ENCODE assay signal across 8 cellular contexts in the genomic region with DNA sequence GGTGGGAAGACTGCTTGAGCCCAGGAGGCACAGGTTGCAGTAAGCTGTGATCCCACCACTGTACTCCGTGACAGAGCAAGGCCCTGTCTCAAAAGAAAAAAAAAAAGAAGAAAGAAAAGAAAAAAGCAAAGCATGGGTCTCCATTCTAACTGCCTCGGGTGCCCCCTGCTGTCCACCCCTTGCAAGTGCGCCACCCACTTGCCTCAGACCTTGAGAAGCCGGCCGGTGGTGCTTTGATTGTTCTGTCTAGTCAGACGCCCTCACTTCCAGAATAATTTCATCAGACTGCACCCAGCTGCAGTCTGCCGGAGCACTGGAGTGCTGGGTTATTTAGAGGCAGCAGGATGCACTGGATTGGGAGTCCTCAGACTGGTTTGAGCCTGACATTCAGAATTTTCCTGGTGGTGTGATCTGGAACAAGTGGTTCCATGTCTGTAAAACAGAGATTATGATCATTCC. TPM values are rescaled to one million over a fixed set of nuclear protein-coding genes. Genes with fewer than 3 reads are reported as not detected.
DNase-seq lines count a peak whose midpoint lies in the region; ATAC-seq and TF ChIP-seq lines count a peak whose summit lies in the region.

No MANE protein-coding gene starts in this region.

- H3K4me3 Mint-ChIP-seq in activated T-helper 2 cell treated with anti-CD3 and anti-CD28 coated beads, Interferon-gamma antibody, Interleukin-2, Interleukin-4, amounts not matched to agents 10 μg/mL and 5 μg/mL and 100 μg/mL, durations not matched to agents 14 hours and 24 hours and 36 hours (ENCODE audit: low read depth) = no peak overlapping the region
- no peak overlapping the region for H3K4me3 Mint-ChIP-seq in osteocyte (ENCODE audit: unreplicated experiment)

- DNase-seq in GF-D8 (lab: John Stamatoyannopoulos, UW) (peak; percentile 49), MM.1S (peak; percentile 74), RWPE2 (ENCODE audit: low spot score) (peak; percentile 89), foreskin fibroblast (peak; percentile 60 to 87), osteocyte (ENCODE audit: extremely low spot score, unreplicated experiment) (peak; percentile 92), thyroid gland (peak; percentile 80 to 82)
- peak; percentile 63 for DNase-seq in activated T-helper 2 cell treated with anti-CD3 and anti-CD28 coated beads, Interferon-gamma antibody, Interleukin-2, Interleukin-4, amounts not matched to agents 10 μg/mL and 5 μg/mL and 100 μg/mL, durations not matched to agents 14 hours and 24 hours and 36 hours (ENCODE audit: low spot score)

- ATAC-seq in RWPE2 (ENCODE audit: low read depth) (peak; percentile 77), GM18858 (IDR thresholded peaks at IDR 0.05; ENCODE audit: unreplicated experiment) (no peak)

- no peak overlapping the region for H3K9ac ChIP-seq in MM.1S (ENCODE audit: low read length)

- H3K36me3 Mint-ChIP-seq in activated T-helper 2 cell treated with anti-CD3 and anti-CD28 coated beads, Interferon-gamma antibody, Interleukin-2, Interleukin-4, amounts not matched to agents 10 μg/mL and 5 μg/mL and 100 μg/mL, durations not matched to agents 14 hours and 24 hours and 36 hours (ENCODE audit: low read depth) = no peaks in the 10 kb centered on the region
- H3K36me3 Mint-ChIP-seq in osteocyte (ENCODE audit: unreplicated experiment) = no peaks in the 10 kb centered on the region

- TF ChIP-seq CTCF in MM.1S (IDR thresholded peaks at IDR 0.05; ENCODE audit: low read length) (peak; percentile 85), RWPE2 (IDR thresholded peaks at IDR 0.05; ENCODE audit: poor library complexity, severe bottlenecking) (peak; percentile 100), foreskin fibroblast (IDR thresholded peaks at IDR 0.05; ENCODE audit: low read depth, low read length) (peak; percentile 96), osteocyte (IDR thresholded peaks at IDR 0.05) (peak; percentile 93), thyroid gland (IDR thresholded peaks at IDR 0.05) (peak; percentile 60 to 93 (median 77))

- H3K4me3 ChIP-seq in MM.1S (ENCODE audit: low read length) (no peak overlapping the region), RWPE2 (ENCODE audit: severe bottlenecking) (no peak overlapping the region), foreskin fibroblast (ENCODE audit: low read depth in 1 of 2, low read length in 2 of 2) (no peak overlapping the region), thyroid gland (replicated peaks in 1 of 3) (no peak overlapping the region)

- peaks cover 2% of the 10 kb centered on the region for H3K4me1 Mint-ChIP-seq in activated T-helper 2 cell treated with anti-CD3 and anti-CD28 coated beads, Interferon-gamma antibody, Interleukin-2, Interleukin-4, amounts not matched to agents 10 μg/mL and 5 μg/mL and 100 μg/mL, durations not matched to agents 14 hours and 24 hours and 36 hours (ENCODE audit: low read depth)
- H3K4me1 Mint-ChIP-seq in osteocyte (ENCODE audit: unreplicated experiment) = no peaks in the 10 kb centered on the region

- H3K27ac Mint-ChIP-seq in activated T-helper 2 cell treated with anti-CD3 and anti-CD28 coated beads, Interferon-gamma antibody, Interleukin-2, Interleukin-4, amounts not matched to agents 10 μg/mL and 5 μg/mL and 100 μg/mL, durations not matched to agents 14 hours and 24 hours and 36 hours = no peak overlapping the region
- no peak overlapping the region for H3K27ac Mint-ChIP-seq in osteocyte (ENCODE audit: unreplicated experiment)

- no peaks in the 10 kb centered on the region for H3K79me2 ChIP-seq in MM.1S (ENCODE audit: low read length)

- H3K9me2 ChIP-seq in MM.1S (replicated peaks; ENCODE audit: insufficient read depth, low read length) = no peaks in the 10 kb centered on the region

- H3K9me3 ChIP-seq in MM.1S (replicated peaks; ENCODE audit: insufficient read depth, low read length) (no peaks in the 10 kb centered on the region), RWPE2 (ENCODE audit: severe bottlenecking) (no peaks in the 10 kb centered on the region), thyroid gland (no peaks in the 10 kb centered on the region)

- H3K27ac ChIP-seq in MM.1S (ENCODE audit: low read length) = no peak overlapping the region
- no peak overlapping the region for H3K27ac ChIP-seq in RWPE2 (ENCODE audit: poor library complexity, severe bottlenecking)
- no peak overlapping the region for H3K27ac ChIP-seq in thyroid gland

- H3K27me3 Mint-ChIP-seq in activated T-helper 2 cell treated with anti-CD3 and anti-CD28 coated beads, Interferon-gamma antibody, Interleukin-2, Interleukin-4, amounts not matched to agents 10 μg/mL and 5 μg/mL and 100 μg/mL, durations not matched to agents 14 hours and 24 hours and 36 hours (ENCODE audit: low read depth) = peaks cover 19% of the 10 kb centered on the region
- peaks cover 30% of the 10 kb centered on the region for H3K27me3 Mint-ChIP-seq in osteocyte (ENCODE audit: unreplicated experiment)

- no peak overlapping the region for H2AFZ ChIP-seq in MM.1S (ENCODE audit: low read length)

- H3K4me2 ChIP-seq in MM.1S (ENCODE audit: low read depth, low read length) = no peak overlapping the region

- H3K36me3 ChIP-seq in MM.1S (replicated peaks; ENCODE audit: insufficient read depth, low read length) (no peaks in the 10 kb centered on the region), RWPE2 (ENCODE audit: low read depth) (no peaks in the 10 kb centered on the region), thyroid gland (no peaks in the 10 kb centered on the region)

- no peaks in the 10 kb centered on the region for H3K9me3 Mint-ChIP-seq in activated T-helper 2 cell treated with anti-CD3 and anti-CD28 coated beads, Interferon-gamma antibody, Interleukin-2, Interleukin-4, amounts not matched to agents 10 μg/mL and 5 μg/mL and 100 μg/mL, durations not matched to agents 14 hours and 24 hours and 36 hours
- no peaks in the 10 kb centered on the region for H3K9me3 Mint-ChIP-seq in osteocyte (ENCODE audit: unreplicated experiment)

- WGBS in thyroid gland, 2 donors = 3 to 4% methylated on average over 7 of the region's 7 CpGs

- H4K20me1 ChIP-seq in MM.1S (ENCODE audit: insufficient read depth, low read length) = no peaks in the 10 kb centered on the region

- H3K4me1 ChIP-seq in MM.1S (ENCODE audit: low read length) (no peaks in the 10 kb centered on the region), RWPE2 (ENCODE audit: insufficient read depth, poor library complexity, severe bottlenecking) (no peaks in the 10 kb centered on the region), thyroid gland (no peaks in the 10 kb centered on the region)

- intact Hi-C loops in activated T-helper 2 cell treated with anti-CD3 and anti-CD28 coated beads, Interferon-gamma antibody, Interleukin-2, Interleukin-4, amounts not matched to agents 10 μg/mL and 5 μg/mL and 100 μg/mL, durations not matched to agents 14 hours and 24 hours and 36 hours (cut with micrococcal nuclease) = loop anchor here (2.0 to 10.0 kb wide), 3 partner anchors 57 to 269 kb away; no protein-coding TSS in a partner anchor
- intact Hi-C loops in thyroid gland (cut with DNase I) = loop anchor here (10.0 kb wide), 1 partner anchor 267 kb away; no protein-coding TSS in a partner anchor

- no peaks in the 10 kb centered on the region for H3F3A ChIP-seq in MM.1S (ENCODE audit: insufficient read depth, low read length)

- peaks cover 11% of the 10 kb centered on the region; the same call in 1 of the 2 replicates for H3K27me3 ChIP-seq in MM.1S (replicated peaks; ENCODE audit: insufficient read depth, low read length)
- peaks cover 18% of the 10 kb centered on the region for H3K27me3 ChIP-seq in RWPE2 (ENCODE audit: insufficient read depth, poor library complexity, severe bottlenecking)
- H3K27me3 ChIP-seq in thyroid gland = no peaks in the 10 kb centered on the region

- no peak for TF ChIP-seq POLR2A in thyroid gland (IDR thresholded peaks at IDR 0.05)

RNA-seq across cellular contexts. Expression of gene TM9SF4, which starts 17.6 kb away (rescaled TPM):
- total RNA-seq in activated T-helper 2 cell treated with anti-CD3 and anti-CD28 coated beads, Interferon-gamma antibody, Interleukin-2, Interleukin-4, amounts not matched to agents 10 μg/mL and 5 μg/mL and 100 μg/mL, durations not matched to agents 14 hours and 24 hours and 36 hours = 47.7 and 49.2 TPM in 2 replicates
- total RNA-seq in osteocyte = 64.4 and 67.3 TPM in 2 replicates
- 10 to 100 TPM; 28.8 to 46.0 (median 38.0) TPM for total RNA-seq in thyroid gland

RNA-seq across cellular contexts. Expression of gene HCK, which starts 39.9 kb away (rescaled TPM):
- total RNA-seq in activated T-helper 2 cell treated with anti-CD3 and anti-CD28 coated beads, Interferon-gamma antibody, Interleukin-2, Interleukin-4, amounts not matched to agents 10 μg/mL and 5 μg/mL and 100 μg/mL, durations not matched to agents 14 hours and 24 hours and 36 hours = not detected in 2 replicates
- total RNA-seq in osteocyte = not detected in 2 replicates
- total RNA-seq in thyroid gland = 1 to 10 TPM; 3.1 to 5.9 (median 4.8) TPM
